17 cellular contexts compared by ENCODE assay signal in the genomic region with DNA sequence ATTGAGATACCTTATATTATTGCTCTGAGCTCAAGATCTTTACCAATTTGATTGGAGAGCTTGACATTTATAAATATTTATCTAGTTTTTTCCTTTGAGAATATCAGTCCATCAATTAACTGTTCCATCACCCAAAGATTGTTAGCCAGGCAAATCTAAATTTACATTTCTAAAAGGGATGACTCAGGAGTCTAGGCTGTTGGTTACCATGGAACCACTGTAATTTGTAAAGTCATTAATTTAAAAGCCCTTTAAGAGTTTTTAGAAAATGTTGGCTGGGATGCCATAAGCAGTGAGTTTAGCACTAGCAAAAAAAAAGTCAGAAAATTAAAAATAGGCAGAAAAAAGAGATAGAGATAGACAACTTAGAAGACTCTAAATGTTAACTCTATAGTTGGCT. TPM values are rescaled to one million over a fixed set of nuclear protein-coding genes. Genes with fewer than 3 reads are reported as not detected.
"Had no signal": no experiment of that assay in that cellular context is flagged by ENCODE, and none has a peak within 500 bp of the region (broad histone marks: within the 10 kb centered on the region; RNA-seq: fewer than 3 reads in every experiment).

No MANE protein-coding gene starts in this region.

- H3K79me2 ChIP-seq: hepatocyte had no signal

- DNase-seq: activated CD4-positive, alpha-beta T cell treated with anti-CD3 and anti-CD28 coated beads, Interleukin-2, amount 50 U/mL, for 1 hour; activated CD8-positive, alpha-beta memory T cell treated with anti-CD3 and anti-CD28 coated beads for 24 hours; activated naive CD8-positive, alpha-beta T cell treated with anti-CD3 and anti-CD28 coated beads for 36 hours; brain microvascular endothelial cell; effector CD8-positive, alpha-beta T cell; left ventricle myocardium inferior; natural killer cell; stimulated activated CD4-positive, alpha-beta T cell treated with anti-CD3 and anti-CD28 coated beads, Interleukin-2, amount 100 ng/mL, for 48 hours; stimulated activated naive B cell treated with anti-CD40 and anti-IgM and Interleukin-4, amounts not matched to agents 10 μg/mL and 1 μg/mL and 100 μg/mL, for 72 hours; tibial artery had no signal

- H3K36me3 ChIP-seq: brain microvascular endothelial cell, left ventricle myocardium inferior, neutrophil, right atrium auricular region, tibial artery had no signal

- H3K27ac ChIP-seq: brain microvascular endothelial cell, hepatocyte, left ventricle myocardium inferior, neutrophil, right atrium auricular region, tibial artery had no signal

- H3K27me3 ChIP-seq: brain microvascular endothelial cell, hepatocyte, neutrophil, right atrium auricular region, tibial artery had no signal

- H3K4me1 ChIP-seq: left ventricle myocardium inferior, right atrium auricular region, tibial artery had no signal

- H2AFZ ChIP-seq: hepatocyte had no signal

- H3K4me2 ChIP-seq: hepatocyte had no signal

- H3K4me3 ChIP-seq: hepatocyte, left ventricle myocardium inferior, right atrium auricular region, tibial artery had no signal

- ATAC-seq: natural killer cell; stimulated activated naive B cell treated with anti-CD40 and anti-IgM and Interleukin-4, amounts not matched to agents 10 μg/mL and 1 μg/mL and 100 μg/mL, for 72 hours had no signal

- H3K9me3 ChIP-seq: neutrophil had no signal

RNA-seq across cellular contexts. Expression of gene SERPINA2, which starts 41.4 kb away (rescaled TPM):
- total RNA-seq: activated naive CD8-positive, alpha-beta T cell treated with anti-CD3 and anti-CD28 coated beads for 36 hours; glomerular endothelial cell; hepatocyte; kidney epithelial cell; left ventricle myocardium inferior; natural killer cell; right atrium auricular region; skeletal muscle tissue; subcutaneous adipose tissue had no signal
- polyA plus RNA-seq: hepatocyte had no signal

RNA-seq across cellular contexts. Expression of gene SERPINA11, which starts 44.7 kb away (rescaled TPM):
- total RNA-seq: activated naive CD8-positive, alpha-beta T cell treated with anti-CD3 and anti-CD28 coated beads for 36 hours; glomerular endothelial cell; kidney epithelial cell; left ventricle myocardium inferior; natural killer cell; right atrium auricular region; skeletal muscle tissue; subcutaneous adipose tissue had no signal
